2 cellular contexts compared by ENCODE assay signal in the genomic region with DNA sequence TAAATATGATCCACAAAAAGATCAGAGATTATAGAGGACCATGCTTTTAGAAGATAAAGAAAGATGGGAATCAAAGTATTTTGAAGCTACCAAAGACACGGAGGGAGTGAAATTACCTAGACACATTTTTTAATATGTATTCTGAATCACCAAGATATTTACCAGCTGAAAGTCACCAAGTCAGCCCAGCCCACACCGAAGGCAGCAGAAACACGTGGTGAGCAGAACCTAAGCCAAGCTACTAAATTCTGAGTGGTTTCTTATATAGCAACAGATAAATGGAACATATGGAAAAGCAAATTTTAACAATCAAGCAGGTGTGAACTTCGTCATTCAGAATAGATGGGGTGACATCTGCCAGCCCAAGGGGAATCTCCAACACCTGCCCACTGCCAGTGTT.
TF ChIP-seq lines count a peak whose summit lies in the region.

No MANE protein-coding gene starts in this region.

TF ChIP-seq in A549, 52 proteins besides CTCF, POLR2A, EP300 and RAD21 (continued from another document):
- TF ChIP-seq, protein P1, sequence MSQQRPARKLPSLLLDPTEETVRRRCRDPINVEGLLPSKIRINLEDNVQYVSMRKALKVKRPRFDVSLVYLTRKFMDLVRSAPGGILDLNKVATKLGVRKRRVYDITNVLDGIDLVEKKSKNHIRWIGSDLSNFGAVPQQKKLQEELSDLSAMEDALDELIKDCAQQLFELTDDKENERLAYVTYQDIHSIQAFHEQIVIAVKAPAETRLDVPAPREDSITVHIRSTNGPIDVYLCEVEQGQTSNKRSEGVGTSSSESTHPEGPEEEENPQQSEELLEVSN (IDR thresholded peaks at IDR 0.05; ENCODE audit: borderline replicate concordance, low read depth), result no peak
- TF ChIP-seq ZFP36 (IDR thresholded peaks at IDR 0.05; ENCODE audit: borderline replicate concordance, partially characterized antibody) (no peak), RFX5 (IDR thresholded peaks at IDR 0.05) (no peak)

TF ChIP-seq in HCT116, 20 proteins besides CTCF, POLR2A, EP300 and RAD21 (continued from another document):
- no peak for TF ChIP-seq JUND (IDR thresholded peaks at IDR 0.05)
- no peak for TF ChIP-seq EGR1 (IDR thresholded peaks at IDR 0.05; ENCODE audit: low read depth)
- TF ChIP-seq ZNF274 (IDR thresholded peaks at IDR 0.05; ENCODE audit: low read depth, low read length), result no peak
- TF ChIP-seq EZH2 (IDR thresholded peaks at IDR 0.05), result no peak
